ENCODE assay signal across 9 cellular contexts in the genomic region with DNA sequence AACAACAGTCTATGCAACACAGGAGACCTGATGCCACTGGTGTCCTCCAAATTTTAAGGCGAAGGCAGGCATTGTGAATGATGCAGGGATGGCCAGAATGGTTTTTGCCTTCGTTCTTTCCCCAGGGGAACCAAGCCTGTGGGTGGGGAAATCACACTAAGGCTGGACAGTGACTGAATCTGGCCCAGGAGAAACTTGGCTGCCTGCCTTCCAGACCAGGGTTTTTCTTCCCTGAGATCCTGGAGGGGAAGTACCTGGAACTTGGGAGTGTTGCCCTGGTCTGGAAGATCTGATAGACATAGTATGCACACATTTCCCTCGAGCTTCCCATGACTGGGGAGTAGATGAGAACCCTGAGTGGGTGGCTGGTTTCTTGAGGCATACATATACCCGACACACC. TPM values are rescaled to one million over a fixed set of nuclear protein-coding genes. Genes with fewer than 3 reads are reported as not detected.
DNase-seq lines count a peak whose midpoint lies in the region; ATAC-seq and TF ChIP-seq lines count a peak whose summit lies in the region.
"Had no signal": no experiment of that assay in that cellular context is flagged by ENCODE, and none has a peak within 500 bp of the region (broad histone marks: within the 10 kb centered on the region; RNA-seq: fewer than 3 reads in every experiment).

No MANE protein-coding gene starts in this region.

- H3K9me3 Mint-ChIP-seq in chondrocyte (ENCODE audit: low read depth), result no peaks in the 10 kb centered on the region
- H3K9me3 Mint-ChIP-seq: activated CD8-positive, alpha-beta T cell treated with anti-CD3 and anti-CD28 coated beads for 36 hours had no signal

- H3K36me3 Mint-ChIP-seq in chondrocyte (ENCODE audit: low read depth), result peaks cover 10% of the 10 kb centered on the region

- WGBS in suprapubic skin, result 38% methylated on average over 4 of the region's 4 CpGs

- H3K4me1 ChIP-seq in HUES48 (ENCODE audit: control insufficient read depth, insufficient read depth, low read length) (peaks cover 27% of the 10 kb centered on the region), lower lobe of right lung (peaks cover 58% of the 10 kb centered on the region), suprapubic skin (peaks cover 80% of the 10 kb centered on the region)

- peaks cover 23% of the 10 kb centered on the region for H3K36me3 ChIP-seq in HUES48 (ENCODE audit: control insufficient read depth, insufficient read depth, low read length)
- H3K36me3 ChIP-seq in lower lobe of right lung, result peaks cover 29% of the 10 kb centered on the region
- H3K36me3 ChIP-seq in suprapubic skin, result peaks cover 18% of the 10 kb centered on the region

- no peaks in the 10 kb centered on the region for H3K27me3 Mint-ChIP-seq in chondrocyte (ENCODE audit: low read depth)
- H3K27me3 Mint-ChIP-seq: activated CD8-positive, alpha-beta T cell treated with anti-CD3 and anti-CD28 coated beads for 36 hours had no signal

- H3K9me3 ChIP-seq in HUES48 (ENCODE audit: control insufficient read depth, insufficient read depth, low read length) (no peaks in the 10 kb centered on the region), lower lobe of right lung (no peaks in the 10 kb centered on the region), suprapubic skin (no peaks in the 10 kb centered on the region)

- no peak overlapping the region for H3K27ac ChIP-seq in HUES48 (ENCODE audit: low read depth, low read length)
- H3K27ac ChIP-seq in lower lobe of right lung, result peak overlapping the region; percentile 72
- peak overlapping the region; percentile 71 for H3K27ac ChIP-seq in suprapubic skin

- intact Hi-C loops in lower lobe of right lung (cut with DNase I), result no loop called here

- H3K4me1 Mint-ChIP-seq in chondrocyte (ENCODE audit: low read depth), result peaks cover 69% of the 10 kb centered on the region

- DNase-seq in chondrocyte (ENCODE audit: low spot score) (no peak), lower lobe of right lung (no peak), suprapubic skin (ENCODE audit: low spot score in 2 of 2) (no peak)
- DNase-seq in stimulated activated CD4-positive, alpha-beta T cell treated with anti-CD3 and anti-CD28 coated beads, Interleukin-4, amount 100 ng/mL, for 4 hours, result no peak
- DNase-seq in activated CD4-positive, alpha-beta T cell treated with anti-CD3 and anti-CD28 coated beads for 4 hours, result no peak
- DNase-seq in activated T-cell treated with anti-CD3 and anti-CD28 coated beads, Interleukin-2, amount 50 U/mL, for 48 hours, result no peak

- TF ChIP-seq CTCF in chondrocyte (IDR thresholded peaks at IDR 0.05) (no peak), lower lobe of right lung (IDR thresholded peaks at IDR 0.05) (no peak), suprapubic skin (IDR thresholded peaks at IDR 0.05) (no peak)

- H3K27me3 ChIP-seq in HUES48 (ENCODE audit: control insufficient read depth, insufficient read depth, low read length) (no peaks in the 10 kb centered on the region), lower lobe of right lung (ENCODE audit: low read depth) (no peaks in the 10 kb centered on the region), suprapubic skin (no peaks in the 10 kb centered on the region)

- no peak overlapping the region for H3K9ac ChIP-seq in HUES48 (ENCODE audit: low read depth, low read length)

- peak overlapping the region; percentile 98 for H3K27ac Mint-ChIP-seq in chondrocyte (ENCODE audit: unreplicated experiment)
- H3K27ac Mint-ChIP-seq: activated CD8-positive, alpha-beta T cell treated with anti-CD3 and anti-CD28 coated beads for 36 hours had no signal

- H3K4me3 ChIP-seq in HUES48 (ENCODE audit: low read depth, low read length), result peak overlapping the region; percentile 62
- peak overlapping the region; percentile 54 for H3K4me3 ChIP-seq in lower lobe of right lung
- peak overlapping the region; percentile 36 for H3K4me3 ChIP-seq in suprapubic skin

- no peak for TF ChIP-seq EP300 in suprapubic skin (IDR thresholded peaks at IDR 0.05)

- peak overlapping the region; percentile 81 for H3K4me3 Mint-ChIP-seq in chondrocyte (ENCODE audit: unreplicated experiment)
- H3K4me3 Mint-ChIP-seq: activated CD8-positive, alpha-beta T cell treated with anti-CD3 and anti-CD28 coated beads for 36 hours had no signal

- ATAC-seq in lower lobe of right lung (no peak), HG02571 (IDR thresholded peaks at IDR 0.05; ENCODE audit: unreplicated experiment) (no peak)

- TF ChIP-seq POLR2A in suprapubic skin (IDR thresholded peaks at IDR 0.05), result no peak

RNA-seq across cellular contexts. Expression of a gene that starts 0.7 kb away (rescaled TPM):
- 32.0 to 33.7 TPM (median 32.9 TPM) in 3 replicates for total RNA-seq in chondrocyte
- total RNA-seq in lower lobe of right lung, result 25.7 TPM
- total RNA-seq in suprapubic skin, result 100 to 1,000 TPM in 1 of 4 donors, 10 to 100 TPM in 3; 23.4 to 114 (median 39.3) TPM

RNA-seq across cellular contexts. Expression of a gene that starts 4.8 kb away (rescaled TPM):
- total RNA-seq in chondrocyte (35.5 to 51.8 TPM (median 38.2 TPM) in 3 replicates), lower lobe of right lung (51.3 TPM), suprapubic skin (100 to 1,000 TPM in 1 of 4 donors, 10 to 100 TPM in 3; 47.6 to 182 (median 77.6) TPM)

RNA-seq across cellular contexts. Expression of a gene that starts 11.2 kb away (rescaled TPM):
- total RNA-seq in chondrocyte, result not detected in 3 replicates
- total RNA-seq in lower lobe of right lung, result not detected
- 100 to 1,000 TPM; 169 to 357 (median 233) TPM for total RNA-seq in suprapubic skin

RNA-seq across cellular contexts. Expression of a gene that starts 13.7 kb away (rescaled TPM):
- 71.6 to 84.9 TPM (median 76.7 TPM) in 3 replicates for total RNA-seq in chondrocyte
- 35.0 TPM for total RNA-seq in lower lobe of right lung
- 100 to 1,000 TPM in 3 of 4 donors, 10 to 100 TPM in 1; 78.5 to 111 (median 109) TPM for total RNA-seq in suprapubic skin

RNA-seq across cellular contexts. Expression of a gene that starts 22.4 kb away (rescaled TPM):
- total RNA-seq in chondrocyte (0.20 TPM in 1 of 3 replicates, not detected in the others), lower lobe of right lung (not detected), suprapubic skin (1 to 10 TPM in 1 of 4 donors, under 1 TPM in 3; 0.34 to 2.0 (median 0.50) TPM)

Comparison
In these comparisons a context has a peak if more than half of its experiments do, and no peak if none do; other contexts are left out.
1. RNA of a gene that starts 11.2 kb away (total RNA-seq): 169 to 357 TPM in suprapubic skin; not detected in chondrocyte and not detected in lower lobe of right lung (single experiment); every median in the first group is over 100 times any median in the second.
2. Peak in every context shown above with its lines, with median percentiles within 50 percentile points of each other: H3K4me3 ChIP-seq.